Comparison of ENCODE assay signal across 1 cellular context in genomic region chr1:84145051-84145450, GRCh38.
TF ChIP-seq lines count a peak whose summit lies in the region.

No MANE protein-coding gene starts in this region.

TF ChIP-seq in HepG2, 621 proteins besides CTCF, POLR2A, EP300 and RAD21 (continued from another document):
- TF ChIP-seq, protein P1, sequence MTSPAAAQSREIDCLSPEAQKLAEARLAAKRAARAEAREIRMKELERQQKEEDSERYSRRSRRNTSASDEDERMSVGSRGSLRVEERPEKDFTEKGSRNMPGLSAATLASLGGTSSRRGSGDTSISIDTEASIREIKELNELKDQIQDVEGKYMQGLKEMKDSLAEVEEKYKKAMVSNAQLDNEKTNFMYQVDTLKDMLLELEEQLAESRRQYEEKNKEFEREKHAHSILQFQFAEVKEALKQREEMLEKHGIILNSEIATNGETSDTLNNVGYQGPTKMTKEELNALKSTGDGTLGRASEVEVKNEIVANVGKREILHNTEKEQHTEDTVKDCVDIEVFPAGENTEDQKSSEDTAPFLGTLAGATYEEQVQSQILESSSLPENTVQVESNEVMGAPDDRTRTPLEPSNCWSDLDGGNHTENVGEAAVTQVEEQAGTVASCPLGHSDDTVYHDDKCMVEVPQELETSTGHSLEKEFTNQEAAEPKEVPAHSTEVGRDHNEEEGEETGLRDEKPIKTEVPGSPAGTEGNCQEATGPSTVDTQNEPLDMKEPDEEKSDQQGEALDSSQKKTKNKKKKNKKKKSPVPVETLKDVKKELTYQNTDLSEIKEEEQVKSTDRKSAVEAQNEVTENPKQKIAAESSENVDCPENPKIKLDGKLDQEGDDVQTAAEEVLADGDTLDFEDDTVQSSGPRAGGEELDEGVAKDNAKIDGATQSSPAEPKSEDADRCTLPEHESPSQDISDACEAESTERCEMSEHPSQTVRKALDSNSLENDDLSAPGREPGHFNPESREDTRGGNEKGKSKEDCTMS (CRISPR knock-in tag; conservative IDR thresholded peaks at IDR 0.05) = no peak
- TF ChIP-seq ZNF558 (CRISPR knock-in tag; IDR thresholded peaks at IDR 0.05; ENCODE audit: borderline replicate concordance) (no peak), BORCS8-MEF2B (CRISPR knock-in tag; IDR thresholded peaks at IDR 0.05) (no peak), ZNF768 (CRISPR knock-in tag; IDR thresholded peaks at IDR 0.05) (no peak)
